In genomic region chr11:30364139-30364875, GRCh38 we compare ENCODE assay signal across 1 cellular context.
TF ChIP-seq lines count a peak whose summit lies in the region.

No MANE protein-coding gene starts in this region.

TF ChIP-seq in WTC11, 78 proteins besides CTCF, POLR2A, EP300 and RAD21 (continued from another document):
- TF ChIP-seq ARID4B (CRISPR knock-in tag; IDR thresholded peaks at IDR 0.05; ENCODE audit: borderline replicate concordance) (no peak), SOX15 (CRISPR knock-in tag; IDR thresholded peaks at IDR 0.05) (no peak), PREB (CRISPR knock-in tag; IDR thresholded peaks at IDR 0.05; ENCODE audit: borderline replicate concordance) (no peak), ZNF416 (CRISPR knock-in tag; IDR thresholded peaks at IDR 0.05) (no peak)
- TF ChIP-seq, protein P1, sequence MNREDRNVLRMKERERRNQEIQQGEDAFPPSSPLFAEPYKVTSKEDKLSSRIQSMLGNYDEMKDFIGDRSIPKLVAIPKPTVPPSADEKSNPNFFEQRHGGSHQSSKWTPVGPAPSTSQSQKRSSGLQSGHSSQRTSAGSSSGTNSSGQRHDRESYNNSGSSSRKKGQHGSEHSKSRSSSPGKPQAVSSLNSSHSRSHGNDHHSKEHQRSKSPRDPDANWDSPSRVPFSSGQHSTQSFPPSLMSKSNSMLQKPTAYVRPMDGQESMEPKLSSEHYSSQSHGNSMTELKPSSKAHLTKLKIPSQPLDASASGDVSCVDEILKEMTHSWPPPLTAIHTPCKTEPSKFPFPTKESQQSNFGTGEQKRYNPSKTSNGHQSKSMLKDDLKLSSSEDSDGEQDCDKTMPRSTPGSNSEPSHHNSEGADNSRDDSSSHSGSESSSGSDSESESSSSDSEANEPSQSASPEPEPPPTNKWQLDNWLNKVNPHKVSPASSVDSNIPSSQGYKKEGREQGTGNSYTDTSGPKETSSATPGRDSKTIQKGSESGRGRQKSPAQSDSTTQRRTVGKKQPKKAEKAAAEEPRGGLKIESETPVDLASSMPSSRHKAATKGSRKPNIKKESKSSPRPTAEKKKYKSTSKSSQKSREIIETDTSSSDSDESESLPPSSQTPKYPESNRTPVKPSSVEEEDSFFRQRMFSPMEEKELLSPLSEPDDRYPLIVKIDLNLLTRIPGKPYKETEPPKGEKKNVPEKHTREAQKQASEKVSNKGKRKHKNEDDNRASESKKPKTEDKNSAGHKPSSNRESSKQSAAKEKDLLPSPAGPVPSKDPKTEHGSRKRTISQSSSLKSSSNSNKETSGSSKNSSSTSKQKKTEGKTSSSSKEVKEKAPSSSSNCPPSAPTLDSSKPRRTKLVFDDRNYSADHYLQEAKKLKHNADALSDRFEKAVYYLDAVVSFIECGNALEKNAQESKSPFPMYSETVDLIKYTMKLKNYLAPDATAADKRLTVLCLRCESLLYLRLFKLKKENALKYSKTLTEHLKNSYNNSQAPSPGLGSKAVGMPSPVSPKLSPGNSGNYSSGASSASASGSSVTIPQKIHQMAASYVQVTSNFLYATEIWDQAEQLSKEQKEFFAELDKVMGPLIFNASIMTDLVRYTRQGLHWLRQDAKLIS (CRISPR knock-in tag; IDR thresholded peaks at IDR 0.05; ENCODE audit: borderline replicate concordance) = no peak
